Comparison of ENCODE assay signal across 23 cellular contexts in genomic region chr16:28097500-28097899, GRCh38. TPM values are rescaled to one million over a fixed set of nuclear protein-coding genes. Genes with fewer than 3 reads are reported as not detected.
"Had no signal": no experiment of that assay in that cellular context is flagged by ENCODE, and none has a peak within 500 bp of the region (broad histone marks: within the 10 kb centered on the region; RNA-seq: fewer than 3 reads in every experiment).

No MANE protein-coding gene starts in this region.

- H3K9me3 Mint-ChIP-seq: activated naive CD4-positive, alpha-beta T cell treated with anti-CD3 and anti-CD28 coated beads for 36 hours; neural crest cell had no signal

- H3K36me3 ChIP-seq: ovary had no signal

- H3K4me3 ChIP-seq: left lung, ovary, right lobe of liver, smooth muscle cell, tibial artery had no signal

- H3K27ac ChIP-seq: left lung, ovary, right lobe of liver, tibial artery, VCaP had no signal

- H3K4me3 Mint-ChIP-seq: activated naive CD4-positive, alpha-beta T cell treated with anti-CD3 and anti-CD28 coated beads for 36 hours; neural crest cell had no signal

- H3K27me3 ChIP-seq: left lung, ovary, right lobe of liver, tibial artery had no signal

- ATAC-seq: left lung; stimulated activated naive CD8-positive, alpha-beta T cell treated with anti-CD3 and anti-CD28 coated beads, Interleukin-15, Interleukin-2, amounts not matched to agents 100 U/mL and 50 U/mL, for 24 hours had no signal

- DNase-seq: activated CD4-positive, alpha-beta T cell treated with anti-CD3 and anti-CD28 coated beads, Interleukin-2, amount 50 U/mL, for 4 hours; activated CD4-positive, CD25-positive, alpha-beta regulatory T cell treated with anti-CD3 and anti-CD28 coated beads, Interleukin-2, amount 50 U/mL, for 72 hours; activated naive CD4-positive, alpha-beta T cell treated with anti-CD3 and anti-CD28 coated beads for 36 hours; dermis blood vessel endothelial cell; effector memory CD4-positive, alpha-beta T cell; foreskin fibroblast; hippocampal formation; mammary epithelial cell; right lobe of liver; stimulated activated naive CD8-positive, alpha-beta T cell treated with anti-CD3 and anti-CD28 coated beads, Interleukin-15, Interleukin-2, amounts not matched to agents 100 U/mL and 50 U/mL, for 24 hours; SW 1271; T-helper 2 cell had no signal

- H3K4me1 ChIP-seq: left lung, right lobe of liver, tibial artery had no signal

- H3K9me3 ChIP-seq: left lung, ovary, right lobe of liver, tibial artery had no signal

RNA-seq across cellular contexts. Expression of gene GSG1L, which starts 34.0 kb away (rescaled TPM):
- total RNA-seq: activated CD8-positive, alpha-beta memory T cell treated with anti-CD3 and anti-CD28 coated beads for 36 hours; activated naive CD4-positive, alpha-beta T cell treated with anti-CD3 and anti-CD28 coated beads for 36 hours; bronchial epithelial cell; dermis blood vessel endothelial cell; kidney epithelial cell; mammary epithelial cell; myocyte; neural crest cell; pulmonary artery endothelial cell had no signal
